1 cellular context compared by ENCODE assay signal in genomic region chr19:12938054-12938535, GRCh38.
TF ChIP-seq lines count a peak whose summit lies in the region.

No MANE protein-coding gene starts in this region.

TF ChIP-seq in GM12878, 131 proteins besides CTCF, POLR2A, EP300 and RAD21 (continued from another document and continues in another):
- TF ChIP-seq ATF3 (IDR thresholded peaks at IDR 0.05; ENCODE audit: borderline replicate concordance, extremely low read depth, low read depth, low read length) (0 out of 2 replicates have a peak, but pooled peaks have one; percentile 31), ZSCAN29 (IDR thresholded peaks at IDR 0.05) (no peak), KDM1A (IDR thresholded peaks at IDR 0.05; ENCODE audit: borderline replicate concordance) (no peak), ZBTB11 (CRISPR knock-in tag; IDR thresholded peaks at IDR 0.05) (no peak), MAX (IDR thresholded peaks at IDR 0.05; ENCODE audit: low read depth, low read length) (peak; percentile 89), RELB (IDR thresholded peaks at IDR 0.05; ENCODE audit: low read depth) (0 out of 2 replicates have a peak, but pooled peaks have one; percentile 32), EZH2 (IDR thresholded peaks at IDR 0.05; ENCODE audit: borderline replicate concordance, control insufficient read depth, low read depth, low read length) (no peak), ELK1 (IDR thresholded peaks at IDR 0.05; ENCODE audit: low read depth, low read length) (no peak), MYC (IDR thresholded peaks at IDR 0.05; ENCODE audit: insufficient read depth, insufficient read length, insufficient replicate concordance, low read length, severe bottlenecking) (peak; percentile 2), BCL11A (IDR thresholded peaks at IDR 0.05; ENCODE audit: low read depth, low read length) (no peak), BCLAF1 (IDR thresholded peaks at IDR 0.05) (no peak), JUNB (IDR thresholded peaks at IDR 0.05) (no peak), ESRRA (IDR thresholded peaks at IDR 0.05; ENCODE audit: low read length) (no peak), FOXM1 (IDR thresholded peaks at IDR 0.05; ENCODE audit: low read depth, low read length) (no peak; the same call in 1 of the 2 replicates), PKNOX1 (IDR thresholded peaks at IDR 0.05) (peak; percentile 96), USF2 (IDR thresholded peaks at IDR 0.05; ENCODE audit: borderline replicate concordance, low read depth, low read length) (peak; percentile 68), ZNF207 (IDR thresholded peaks at IDR 0.05; ENCODE audit: borderline replicate concordance) (no peak), PRDM15 (CRISPR knock-in tag; IDR thresholded peaks at IDR 0.05) (no peak), CHD2 (IDR thresholded peaks at IDR 0.05; ENCODE audit: borderline replicate concordance, low read depth, low read length) (peak; percentile 95), ZNF217 (IDR thresholded peaks at IDR 0.05) (no peak), NR2F1 (conservative IDR thresholded peaks at IDR 0.05) (no peak), CHD1 (IDR thresholded peaks at IDR 0.05; ENCODE audit: low read depth, low read length) (0 out of 2 replicates have a peak, but pooled peaks have one; percentile 70), SPI1 (IDR thresholded peaks at IDR 0.05; ENCODE audit: borderline replicate concordance, insufficient read depth, low read depth, low read length) (no peak), BACH1 (IDR thresholded peaks at IDR 0.05; ENCODE audit: borderline replicate concordance) (peak; percentile 98), E2F8 (IDR thresholded peaks at IDR 0.05; ENCODE audit: low read depth, partially characterized antibody) (peak; percentile 77), MLLT1 (IDR thresholded peaks at IDR 0.05) (no peak), ZNF622 (IDR thresholded peaks at IDR 0.05) (peak; percentile 88), TCF12 (IDR thresholded peaks at IDR 0.05; ENCODE audit: low read depth, low read length) (0 out of 2 replicates have a peak, but pooled peaks have one; percentile 55), POU2F2 (IDR thresholded peaks at IDR 0.05; ENCODE audit: borderline replicate concordance, low read depth, low read length) (no peak), GABPA (IDR thresholded peaks at IDR 0.05; ENCODE audit: low read depth) (no peak), NFYA (IDR thresholded peaks at IDR 0.05; ENCODE audit: borderline replicate concordance, low read depth, low read length) (peak; percentile 17; the same call in 1 of the 2 replicates), USF1 (IDR thresholded peaks at IDR 0.05; ENCODE audit: borderline replicate concordance, extremely low read length, insufficient read depth, low read depth, low read length) (peak; percentile 90), CBX3 (IDR thresholded peaks at IDR 0.05; ENCODE audit: borderline replicate concordance, low read depth) (no peak)
